In genomic region chr3:102687851-102688555, GRCh38 we compare ENCODE assay signal across 13 cellular contexts.
"Had no signal": no experiment of that assay in that cellular context is flagged by ENCODE, and none has a peak within 500 bp of the region (broad histone marks: within the 10 kb centered on the region; RNA-seq: fewer than 3 reads in every experiment).

No MANE protein-coding gene starts in this region.

- DNase-seq: activated CD4-positive, alpha-beta T cell treated with anti-CD3 and anti-CD28 coated beads, Interleukin-2, amount 50 U/mL, for 1 hour; activated naive CD8-positive, alpha-beta T cell treated with anti-CD3 and anti-CD28 coated beads for 36 hours; amniotic stem cell; effector CD4-positive, alpha-beta T cell; heart right ventricle; occipital lobe; posterior cingulate gyrus; sigmoid colon; stimulated activated CD4-positive, alpha-beta T cell treated with anti-CD3 and anti-CD28 coated beads, Interleukin-4, amount 100 ng/mL, for 24 hours; stomach; T1000; testis had no signal

- H3K9me3 ChIP-seq: sigmoid colon, stomach, testis had no signal

- H3K4me1 ChIP-seq: heart right ventricle, sigmoid colon, stomach, testis had no signal

- H3K36me3 ChIP-seq: heart right ventricle, sigmoid colon, stomach had no signal

- H3K27me3 ChIP-seq: heart right ventricle, sigmoid colon, stomach, testis had no signal

- H3K27ac ChIP-seq: heart right ventricle, sigmoid colon, stomach, testis had no signal

- H3K4me3 ChIP-seq: heart right ventricle, lung, sigmoid colon, stomach, testis had no signal
